8 cellular contexts compared by ENCODE assay signal in the genomic region with DNA sequence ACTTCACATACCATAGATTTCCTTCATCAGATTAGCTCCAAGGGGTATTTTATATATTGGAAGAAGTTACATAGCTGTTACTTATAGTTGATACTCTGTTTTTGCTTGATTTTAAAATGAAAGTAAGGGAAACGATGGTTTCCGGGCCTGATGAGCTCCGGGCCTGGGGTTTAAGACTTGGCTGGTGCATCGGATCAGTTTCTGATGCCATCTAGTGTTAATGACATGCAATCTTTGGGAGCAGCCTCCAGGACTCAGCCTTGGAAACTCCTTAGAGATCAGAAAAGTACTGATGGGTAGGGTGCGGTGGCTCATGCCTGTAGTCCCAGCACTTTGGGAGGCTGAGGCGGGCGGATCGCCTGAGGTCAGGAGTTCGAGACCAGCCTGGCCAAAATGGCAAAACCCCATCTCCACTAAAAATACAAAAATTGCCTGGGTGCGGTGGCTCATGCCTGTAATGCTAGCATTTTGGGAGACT. TPM values are rescaled to one million over a fixed set of nuclear protein-coding genes. Genes with fewer than 3 reads are reported as not detected.
A peak's percentile ranks its signal among the peaks of the same experiment; 100 is the strongest.
DNase-seq lines count a peak whose midpoint lies in the region; ATAC-seq and TF ChIP-seq lines count a peak whose summit lies in the region.

No MANE protein-coding gene starts in this region.

- H3K9me3 Mint-ChIP-seq in T-helper 1 cell treated with Interleukin-12 subunit alpha and Interleukin-12 subunit beta and Interleukin-4 antibody, amounts not matched to agents 30 μg/mL and 1 μg/mL, for 36 hours: no peaks in the 10 kb centered on the region

- peak; percentile 2 to 69 (median 38) for DNase-seq in stimulated activated naive CD4-positive, alpha-beta T cell (lab: John Stamatoyannopoulos, UW)
- DNase-seq in stimulated activated naive CD4-positive, alpha-beta T cell treated with Interleukin-2 at 50 U/mL for 16 hours (lab: John Stamatoyannopoulos, UW): no peak
- DNase-seq in NCI-H1436 treated with DMSO at 0.1 percent for 48 hours (lab: John Stamatoyannopoulos, UW): peak; percentile 4
- DNase-seq in astrocyte of the hippocampus (ENCODE audit: low read depth, low spot score): peak; percentile 83
- peak in 27 of 51 donors; percentile 2 to 62 (median 16) for DNase-seq in hypothalamus (lab: John Stamatoyannopoulos, UW)
- peak; percentile 24 to 38 for DNase-seq in gastrocnemius medialis

- H3K27me3 Mint-ChIP-seq in T-helper 1 cell treated with Interleukin-12 subunit alpha and Interleukin-12 subunit beta and Interleukin-4 antibody, amounts not matched to agents 30 μg/mL and 1 μg/mL, for 36 hours (ENCODE audit: low read depth): peaks cover 6% of the 10 kb centered on the region

- no peaks in the 10 kb centered on the region for H3K36me3 Mint-ChIP-seq in T-helper 1 cell treated with Interleukin-12 subunit alpha and Interleukin-12 subunit beta and Interleukin-4 antibody, amounts not matched to agents 30 μg/mL and 1 μg/mL, for 36 hours (ENCODE audit: low read depth)

- peak overlapping the region; percentile 13 to 49 (median 29) for H3K4me3 ChIP-seq in gastrocnemius medialis

- H3K4me1 Mint-ChIP-seq in T-helper 1 cell treated with Interleukin-12 subunit alpha and Interleukin-12 subunit beta and Interleukin-4 antibody, amounts not matched to agents 30 μg/mL and 1 μg/mL, for 36 hours (ENCODE audit: low read depth): peaks cover 10% of the 10 kb centered on the region

- TF ChIP-seq POLR2A in gastrocnemius medialis (IDR thresholded peaks at IDR 0.05): no peak

- no peaks in the 10 kb centered on the region for H3K36me3 ChIP-seq in gastrocnemius medialis

- peak in 4 of 5 experiments; percentile 11 to 54 (median 43) for TF ChIP-seq CTCF in gastrocnemius medialis (IDR thresholded peaks at IDR 0.05 in 4 of 5, conservative IDR thresholded peaks at IDR 0.05 in 1 of 5)

- H3K27ac ChIP-seq in gastrocnemius medialis: no peak overlapping the region

- H3K9me3 ChIP-seq in gastrocnemius medialis: no peaks in the 10 kb centered on the region

- H3K4me1 ChIP-seq in gastrocnemius medialis: peaks cover 0 to 3% of the 10 kb centered on the region in 2 donors

- intact Hi-C loops in gastrocnemius medialis (cut with DNase I; ENCODE audit: low total_unique reads): loop anchor here (5.0 to 10.0 kb wide), 2 partner anchors 193 to 601 kb away; no protein-coding TSS in a partner anchor

- ATAC-seq in gastrocnemius medialis (peak; percentile 88 to 91), HG02885 (IDR thresholded peaks at IDR 0.05; ENCODE audit: poor library complexity, unreplicated experiment) (no peak)

- no peaks in the 10 kb centered on the region for H3K27me3 ChIP-seq in gastrocnemius medialis

- in situ Hi-C loops in gastrocnemius medialis (cut with MboI; ENCODE audit: low sequenced_read_pairs in 4 of 4): loop anchor here in 1 of 4 donors (25.0 kb wide), 1 partner anchor 618 kb away; no protein-coding TSS in a partner anchor

- peak overlapping the region; percentile 23 for H3K27ac Mint-ChIP-seq in T-helper 1 cell treated with Interleukin-12 subunit alpha and Interleukin-12 subunit beta and Interleukin-4 antibody, amounts not matched to agents 30 μg/mL and 1 μg/mL, for 36 hours

- peak overlapping the region; percentile 27 for H3K4me3 Mint-ChIP-seq in T-helper 1 cell treated with Interleukin-12 subunit alpha and Interleukin-12 subunit beta and Interleukin-4 antibody, amounts not matched to agents 30 μg/mL and 1 μg/mL, for 36 hours

RNA-seq across cellular contexts. Expression of a gene that starts 47.1 kb away (rescaled TPM):
- total RNA-seq in gastrocnemius medialis: 10 to 100 TPM; 31.2 to 42.0 (median 35.5) TPM

RNA-seq across cellular contexts. Expression of a gene that starts 54.4 kb away (rescaled TPM):
- total RNA-seq in gastrocnemius medialis: 100 to 1,000 TPM; 103 to 298 (median 201) TPM
